In the genomic region with DNA sequence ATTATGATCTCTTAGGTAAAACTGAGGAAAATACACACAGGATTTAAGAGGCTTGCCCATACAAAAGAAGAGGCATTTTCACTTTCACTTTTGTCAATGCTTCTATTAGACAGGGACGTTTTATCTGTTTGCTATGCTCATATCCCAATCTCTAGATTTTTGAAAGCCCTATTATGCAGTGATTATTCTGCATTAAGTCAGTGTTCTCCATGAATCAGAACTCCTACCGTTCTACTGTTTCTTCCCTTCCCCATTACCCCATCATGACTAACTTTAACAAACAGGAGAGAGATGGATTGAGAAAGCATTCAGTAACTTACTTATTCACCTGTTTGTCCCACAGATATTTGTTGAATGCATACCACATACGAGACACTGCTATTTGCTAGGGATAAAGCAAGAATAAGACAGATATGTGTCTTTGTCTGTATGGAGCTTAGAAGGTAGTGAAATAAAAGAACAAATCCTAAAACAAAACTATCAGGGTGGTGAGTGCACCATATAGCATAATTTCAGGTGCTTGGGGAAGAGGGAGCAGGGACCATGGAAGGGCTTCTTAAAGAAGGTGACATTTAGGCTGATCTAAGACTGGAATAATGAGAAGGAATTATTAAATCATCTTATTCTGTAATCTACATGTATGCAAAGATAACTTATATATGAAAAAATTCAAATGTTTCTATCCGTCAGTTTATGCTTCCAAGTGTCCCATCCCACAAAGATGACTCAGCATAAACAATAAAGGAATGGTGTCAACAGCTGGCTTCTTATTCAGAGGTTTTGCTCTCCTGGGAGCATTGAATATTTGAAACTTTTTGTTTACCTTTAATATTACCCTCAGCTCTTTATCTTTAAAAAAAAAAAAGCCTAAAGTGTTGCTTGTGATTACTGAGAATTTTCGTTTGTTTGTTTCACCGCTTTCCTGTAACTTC, we compare ENCODE assay signal across 7 cellular contexts.
DNase-seq lines count a peak whose midpoint lies in the region; ATAC-seq and TF ChIP-seq lines count a peak whose summit lies in the region.

No MANE protein-coding gene starts in this region.

- H3K36me3 ChIP-seq in OCI-LY7 (ENCODE audit: insufficient read depth, low read length): no peaks in the 10 kb centered on the region
- H3K36me3 ChIP-seq in effector memory CD4-positive, alpha-beta T cell (ENCODE audit: control insufficient read depth, insufficient read depth, low read length): no peaks in the 10 kb centered on the region

- CTCF ChIA-PET in OCI-LY7 (lab: Charles Lee; ENCODE audit: unreplicated experiment): no interaction called here

- no peaks in the 10 kb centered on the region for H4K20me1 ChIP-seq in OCI-LY7 (ENCODE audit: insufficient read depth, low read length)

- H3K27ac ChIP-seq in OCI-LY7 (ENCODE audit: low read depth, low read length, poor library complexity, severe bottlenecking): no peak overlapping the region
- no peak overlapping the region for H3K27ac ChIP-seq in effector memory CD4-positive, alpha-beta T cell (ENCODE audit: insufficient read depth, low read length, poor library complexity, severe bottlenecking)

- ATAC-seq in GM18861 (IDR thresholded peaks at IDR 0.05; ENCODE audit: unreplicated experiment) (peak; percentile 77), HG02610 (IDR thresholded peaks at IDR 0.05; ENCODE audit: unreplicated experiment) (peak; percentile 76)

- no peaks in the 10 kb centered on the region for H3K79me2 ChIP-seq in OCI-LY7 (ENCODE audit: insufficient read depth, low read depth, low read length)

- H2AFZ ChIP-seq in OCI-LY7 (ENCODE audit: low read length): peak overlapping the region; percentile 34; the same call in 1 of the 2 replicates

- DNase-seq in OCI-LY7 (ENCODE audit: low spot score) (no peak), skeletal muscle cell (ENCODE audit: low read depth) (peak; percentile 0), islet precursor cell (no peak), COR-L47 (lab: John Stamatoyannopoulos, UW) (no peak)
- no peak for DNase-seq in effector memory CD4-positive, alpha-beta T cell

- H3K4me3 ChIP-seq in OCI-LY7 (ENCODE audit: low read depth, low read length, poor library complexity, severe bottlenecking): peak overlapping the region; percentile 8
- peak overlapping the region; percentile 41 for H3K4me3 ChIP-seq in effector memory CD4-positive, alpha-beta T cell (ENCODE audit: insufficient read depth, low read depth, low read length, poor library complexity, severe bottlenecking)
- H3K4me3 ChIP-seq in skeletal muscle cell (ENCODE audit: low read depth, low read length): peak overlapping the region; percentile 13

- peak overlapping the region; percentile 34; the same call in 1 of the 2 replicates for H3K4me2 ChIP-seq in OCI-LY7 (ENCODE audit: low read length)

- BruUV-seq in OCI-LY7 (replicated peaks; lab: Mats Ljungman, UMichigan): no TSS peak

- H3K27me3 ChIP-seq in effector memory CD4-positive, alpha-beta T cell (replicated peaks; ENCODE audit: control insufficient read depth, insufficient read depth, low read length, poor library complexity, severe bottlenecking): no peaks in the 10 kb centered on the region

- H3K9me2 ChIP-seq in OCI-LY7 (ENCODE audit: insufficient read depth, low read length): no peaks in the 10 kb centered on the region

- intact Hi-C loops in OCI-LY7 (cut with micrococcal nuclease; ENCODE audit: unreplicated experiment): no loop called here

- POLR2A ChIA-PET in OCI-LY7 (lab: Charles Lee): interaction anchor here (0.6 to 0.7 kb wide), 2 partner anchors 31 to 430 kb away, joined by 3 read pairs; no protein-coding TSS in a partner anchor

- TF ChIP-seq CTCF in OCI-LY7 (conservative IDR thresholded peaks at IDR 0.05; ENCODE audit: low read length): no peak

- no peaks in the 10 kb centered on the region for H3K9me3 ChIP-seq in OCI-LY7 (ENCODE audit: low read length)
- H3K9me3 ChIP-seq in effector memory CD4-positive, alpha-beta T cell (ENCODE audit: control insufficient read depth, low read length): no peaks in the 10 kb centered on the region

- no peaks in the 10 kb centered on the region for H3K4me1 ChIP-seq in OCI-LY7 (ENCODE audit: insufficient read depth, low read length, poor library complexity, severe bottlenecking)
- no peaks in the 10 kb centered on the region for H3K4me1 ChIP-seq in effector memory CD4-positive, alpha-beta T cell (ENCODE audit: control insufficient read depth, insufficient read depth, low read length, poor library complexity, severe bottlenecking)
